In genomic region chr17:28494445-28495188, GRCh38 we compare ENCODE assay signal across 8 cellular contexts. TPM values are rescaled to one million over a fixed set of nuclear protein-coding genes. Genes with fewer than 3 reads are reported as not detected.
DNase-seq lines count a peak whose midpoint lies in the region; ATAC-seq and TF ChIP-seq lines count a peak whose summit lies in the region.

No MANE protein-coding gene starts in this region.

- ATAC-seq in CD4-positive, alpha-beta T cell (ENCODE audit: poor library complexity), result peak; percentile 89
- peak; percentile 92 for ATAC-seq in left lobe of liver

- intact Hi-C loops in CD4-positive, alpha-beta T cell (cut with DNase I, micrococcal nuclease), result loop anchor here (1.0 to 2.0 kb wide), 4 partner anchors 46 to 119 kb away; no protein-coding TSS in a partner anchor

- H3K9me3 ChIP-seq in CD4-positive, alpha-beta T cell (ENCODE audit: control insufficient read depth, low read length), result no peaks in the 10 kb centered on the region

- CTCF ChIA-PET in CD4-positive, alpha-beta T cell (lab: Charles Lee), result interaction anchor here (0.6 to 1.4 kb wide), 4 partner anchors 45 to 118 kb away, joined by 3 to 9 read pairs (median 4); no protein-coding TSS in a partner anchor

- H3K27ac ChIP-seq in CD4-positive, alpha-beta T cell (ENCODE audit: low read depth, low read length), result no peak overlapping the region

- no peaks in the 10 kb centered on the region for H3K27me3 Mint-ChIP-seq in CD4-positive, alpha-beta T cell

- POLR2A ChIA-PET in CD4-positive, alpha-beta T cell (lab: Charles Lee), result interaction anchor here (0.6 kb wide), 1 partner anchor 662 kb away, joined by 3 read pairs; no protein-coding TSS in a partner anchor

- no peaks in the 10 kb centered on the region for H3K36me3 Mint-ChIP-seq in CD4-positive, alpha-beta T cell (ENCODE audit: low read depth)

- H3K4me3 Mint-ChIP-seq in CD4-positive, alpha-beta T cell, result no peak overlapping the region

- H3K9me3 Mint-ChIP-seq in CD4-positive, alpha-beta T cell, result no peaks in the 10 kb centered on the region

- H3K27me3 ChIP-seq in CD4-positive, alpha-beta T cell (ENCODE audit: control insufficient read depth, insufficient read depth, low read length), result no peaks in the 10 kb centered on the region

- DNase-seq in CD4-positive, alpha-beta T cell, result peak; percentile 65 to 85 (median 76)
- DNase-seq in H4 (ENCODE audit: low spot score) (peak; percentile 56), NCI-H2227 (lab: John Stamatoyannopoulos, UW; ENCODE audit: unreplicated experiment) (peak; percentile 63), cerebellar cortex (ENCODE audit: low spot score) (peak; percentile 61), left lobe of liver (ENCODE audit: low spot score) (peak; percentile 75), cerebellar nuclear complex (lab: John Stamatoyannopoulos, UW) (no peak)
- DNase-seq in activated CD4-positive, alpha-beta T cell treated with anti-CD3 and anti-CD28 coated beads for 24 hours (ENCODE audit: low read depth in 2 of 2), result peak; percentile 71 to 79
- peak; percentile 47 to 80 (median 62) for DNase-seq in stimulated activated CD4-positive, alpha-beta T cell treated with anti-CD3 and anti-CD28 coated beads, TNF-alpha, amount 100 ng/mL, for 1 hour (ENCODE audit: low read depth in 3 of 3, low spot score in 1 of 3)

- peak; percentile 82 for TF ChIP-seq CTCF in CD4-positive, alpha-beta T cell (IDR thresholded peaks at IDR 0.05)

- no peaks in the 10 kb centered on the region for H3K4me1 Mint-ChIP-seq in CD4-positive, alpha-beta T cell (ENCODE audit: low read depth)

- no peak overlapping the region for H3K27ac Mint-ChIP-seq in CD4-positive, alpha-beta T cell

RNA-seq across cellular contexts. Expression of gene FOXN1, which starts 11.5 kb away (rescaled TPM):
- not detected for total RNA-seq in CD4-positive, alpha-beta T cell
- total RNA-seq in H4 (2014; rRNA removed; shearing (Covaris generic)), result not detected in 2 replicates
- total RNA-seq in left lobe of liver, result not detected

RNA-seq across cellular contexts. Expression of gene SLC13A2, which starts 21.2 kb away (rescaled TPM):
- total RNA-seq in CD4-positive, alpha-beta T cell, result not detected
- not detected in 2 replicates for total RNA-seq in H4 (2014; rRNA removed; shearing (Covaris generic))
- total RNA-seq in left lobe of liver, result 0.55 TPM

RNA-seq across cellular contexts. Expression of gene UNC119, which starts 57.8 kb away (rescaled TPM):
- total RNA-seq in CD4-positive, alpha-beta T cell, result 10 to 100 TPM; 77.1 to 83.9 TPM
- 39.0 and 39.7 TPM in 2 replicates for total RNA-seq in H4 (2014; rRNA removed; shearing (Covaris generic))
- 14.3 TPM for total RNA-seq in left lobe of liver

Comparison
In these comparisons a context has a peak if more than half of its experiments do, and no peak if none do; other contexts are left out.
1. DNase-seq: peak in CD4-positive, alpha-beta T cell (10 of 10), H4 (single experiment), NCI-H2227 (single experiment), activated CD4-positive, alpha-beta T cell treated with anti-CD3 and anti-CD28 coated beads for 24 hours (2 of 2), cerebellar cortex (single experiment), left lobe of liver (single experiment) and stimulated activated CD4-positive, alpha-beta T cell treated with anti-CD3 and anti-CD28 coated beads, TNF-alpha, amount 100 ng/mL, for 1 hour (3 of 3); none in cerebellar nuclear complex (0 of 2).